ENCODE assay signal across 1 cellular context in the genomic region with DNA sequence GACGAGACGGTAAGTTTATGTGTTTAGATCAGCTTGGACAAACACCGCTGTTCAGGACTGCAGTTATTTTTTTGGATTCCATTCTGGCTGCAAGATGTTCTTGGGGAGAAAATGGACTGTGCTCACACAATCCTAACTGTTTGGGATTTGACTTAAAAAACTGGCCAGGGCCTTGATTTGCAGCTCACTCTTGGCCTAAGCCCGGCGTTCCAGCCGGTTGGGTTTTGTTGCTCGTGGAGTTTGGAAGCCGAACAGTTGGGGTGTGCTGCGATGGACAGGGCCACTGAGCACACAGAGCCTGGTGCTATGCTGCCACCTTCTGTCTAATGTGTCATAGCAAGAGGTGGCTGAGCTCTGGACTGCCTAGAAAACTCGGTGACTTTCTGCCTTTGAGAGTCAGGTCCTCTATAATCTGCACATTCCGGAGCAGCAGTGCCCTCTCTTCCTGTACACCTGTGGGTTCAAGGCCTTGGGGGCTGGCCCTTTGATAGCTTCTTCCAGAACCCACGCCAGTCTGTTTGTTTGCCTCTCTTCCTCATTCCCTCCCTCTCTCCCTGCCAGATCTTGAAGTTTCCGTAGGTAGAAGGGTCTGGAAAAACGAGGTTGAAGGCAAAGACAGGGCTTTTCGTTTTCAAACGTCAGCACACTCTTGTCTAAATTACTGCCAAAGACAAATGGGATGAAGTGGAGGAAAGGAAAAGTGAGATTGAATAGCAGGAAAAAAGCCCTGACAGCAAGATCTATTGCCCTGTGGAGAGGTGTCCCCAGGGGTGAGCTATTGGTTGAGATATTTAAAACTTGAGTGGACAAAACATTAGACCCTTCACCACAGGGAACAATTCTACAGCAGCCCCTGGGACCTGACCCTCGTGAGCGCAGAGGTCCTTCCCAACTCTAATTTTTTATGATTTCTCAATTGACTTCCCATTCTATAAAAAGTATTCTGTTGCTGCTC.
TF ChIP-seq lines count a peak whose summit lies in the region.

No MANE protein-coding gene starts in this region.

TF ChIP-seq in GM23338, 12 proteins besides CTCF, POLR2A, EP300 and RAD21:
- TF ChIP-seq, protein P1, sequence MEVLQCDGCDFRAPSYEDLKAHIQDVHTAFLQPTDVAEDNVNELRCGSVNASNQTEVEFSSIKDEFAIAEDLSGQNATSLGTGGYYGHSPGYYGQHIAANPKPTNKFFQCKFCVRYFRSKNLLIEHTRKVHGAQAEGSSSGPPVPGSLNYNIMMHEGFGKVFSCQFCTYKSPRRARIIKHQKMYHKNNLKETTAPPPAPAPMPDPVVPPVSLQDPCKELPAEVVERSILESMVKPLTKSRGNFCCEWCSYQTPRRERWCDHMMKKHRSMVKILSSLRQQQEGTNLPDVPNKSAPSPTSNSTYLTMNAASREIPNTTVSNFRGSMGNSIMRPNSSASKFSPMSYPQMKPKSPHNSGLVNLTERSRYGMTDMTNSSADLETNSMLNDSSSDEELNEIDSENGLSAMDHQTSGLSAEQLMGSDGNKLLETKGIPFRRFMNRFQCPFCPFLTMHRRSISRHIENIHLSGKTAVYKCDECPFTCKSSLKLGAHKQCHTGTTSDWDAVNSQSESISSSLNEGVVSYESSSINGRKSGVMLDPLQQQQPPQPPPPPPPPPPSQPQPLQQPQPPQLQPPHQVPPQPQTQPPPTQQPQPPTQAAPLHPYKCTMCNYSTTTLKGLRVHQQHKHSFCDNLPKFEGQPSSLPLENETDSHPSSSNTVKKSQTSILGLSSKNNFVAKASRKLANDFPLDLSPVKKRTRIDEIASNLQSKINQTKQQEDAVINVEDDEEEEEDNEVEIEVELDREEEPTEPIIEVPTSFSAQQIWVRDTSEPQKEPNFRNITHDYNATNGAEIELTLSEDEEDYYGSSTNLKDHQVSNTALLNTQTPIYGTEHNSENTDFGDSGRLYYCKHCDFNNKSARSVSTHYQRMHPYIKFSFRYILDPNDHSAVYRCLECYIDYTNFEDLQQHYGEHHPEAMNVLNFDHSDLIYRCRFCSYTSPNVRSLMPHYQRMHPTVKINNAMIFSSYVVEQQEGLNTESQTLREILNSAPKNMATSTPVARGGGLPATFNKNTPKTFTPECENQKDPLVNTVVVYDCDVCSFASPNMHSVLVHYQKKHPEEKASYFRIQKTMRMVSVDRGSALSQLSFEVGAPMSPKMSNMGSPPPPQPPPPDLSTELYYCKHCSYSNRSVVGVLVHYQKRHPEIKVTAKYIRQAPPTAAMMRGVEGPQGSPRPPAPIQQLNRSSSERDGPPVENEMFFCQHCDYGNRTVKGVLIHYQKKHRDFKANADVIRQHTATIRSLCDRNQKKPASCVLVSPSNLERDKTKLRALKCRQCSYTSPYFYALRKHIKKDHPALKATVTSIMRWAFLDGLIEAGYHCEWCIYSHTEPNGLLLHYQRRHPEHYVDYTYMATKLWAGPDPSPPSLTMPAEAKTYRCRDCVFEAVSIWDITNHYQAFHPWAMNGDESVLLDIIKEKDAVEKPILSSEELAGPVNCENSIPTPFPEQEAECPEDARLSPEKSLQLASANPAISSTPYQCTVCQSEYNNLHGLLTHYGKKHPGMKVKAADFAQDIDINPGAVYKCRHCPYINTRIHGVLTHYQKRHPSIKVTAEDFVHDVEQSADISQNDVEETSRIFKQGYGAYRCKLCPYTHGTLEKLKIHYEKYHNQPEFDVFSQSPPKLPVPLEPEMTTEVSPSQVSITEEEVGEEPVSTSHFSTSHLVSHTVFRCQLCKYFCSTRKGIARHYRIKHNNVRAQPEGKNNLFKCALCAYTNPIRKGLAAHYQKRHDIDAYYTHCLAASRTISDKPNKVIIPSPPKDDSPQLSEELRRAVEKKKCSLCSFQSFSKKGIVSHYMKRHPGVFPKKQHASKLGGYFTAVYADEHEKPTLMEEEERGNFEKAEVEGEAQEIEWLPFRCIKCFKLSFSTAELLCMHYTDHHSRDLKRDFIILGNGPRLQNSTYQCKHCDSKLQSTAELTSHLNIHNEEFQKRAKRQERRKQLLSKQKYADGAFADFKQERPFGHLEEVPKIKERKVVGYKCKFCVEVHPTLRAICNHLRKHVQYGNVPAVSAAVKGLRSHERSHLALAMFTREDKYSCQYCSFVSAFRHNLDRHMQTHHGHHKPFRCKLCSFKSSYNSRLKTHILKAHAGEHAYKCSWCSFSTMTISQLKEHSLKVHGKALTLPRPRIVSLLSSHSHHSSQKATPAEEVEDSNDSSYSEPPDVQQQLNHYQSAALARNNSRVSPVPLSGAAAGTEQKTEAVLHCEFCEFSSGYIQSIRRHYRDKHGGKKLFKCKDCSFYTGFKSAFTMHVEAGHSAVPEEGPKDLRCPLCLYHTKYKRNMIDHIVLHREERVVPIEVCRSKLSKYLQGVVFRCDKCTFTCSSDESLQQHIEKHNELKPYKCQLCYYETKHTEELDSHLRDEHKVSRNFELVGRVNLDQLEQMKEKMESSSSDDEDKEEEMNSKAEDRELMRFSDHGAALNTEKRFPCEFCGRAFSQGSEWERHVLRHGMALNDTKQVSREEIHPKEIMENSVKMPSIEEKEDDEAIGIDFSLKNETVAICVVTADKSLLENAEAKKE (CRISPR knock-in tag; IDR thresholded peaks at IDR 0.05), result no peak
- TF ChIP-seq ZNF331 (CRISPR knock-in tag; IDR thresholded peaks at IDR 0.05; ENCODE audit: low read depth) (no peak), JUNB (IDR thresholded peaks at IDR 0.05; ENCODE audit: unreplicated experiment) (no peak), STAT1 (IDR thresholded peaks at IDR 0.05; ENCODE audit: unreplicated experiment) (no peak), NANOG (IDR thresholded peaks at IDR 0.05; ENCODE audit: borderline replicate concordance) (no peak), EZH2phosphoT487 (IDR thresholded peaks at IDR 0.05; ENCODE audit: unreplicated experiment) (no peak), CREB1 (CRISPR knock-in tag; IDR thresholded peaks at IDR 0.05; ENCODE audit: low read depth) (no peak), EZH2 (IDR thresholded peaks at IDR 0.05; ENCODE audit: low read depth, unreplicated experiment) (no peak), ZNF114 (CRISPR knock-in tag; IDR thresholded peaks at IDR 0.05) (no peak), POLR2AphosphoS5 (IDR thresholded peaks at IDR 0.05; ENCODE audit: low read depth) (no peak)
- TF ChIP-seq, protein P2, sequence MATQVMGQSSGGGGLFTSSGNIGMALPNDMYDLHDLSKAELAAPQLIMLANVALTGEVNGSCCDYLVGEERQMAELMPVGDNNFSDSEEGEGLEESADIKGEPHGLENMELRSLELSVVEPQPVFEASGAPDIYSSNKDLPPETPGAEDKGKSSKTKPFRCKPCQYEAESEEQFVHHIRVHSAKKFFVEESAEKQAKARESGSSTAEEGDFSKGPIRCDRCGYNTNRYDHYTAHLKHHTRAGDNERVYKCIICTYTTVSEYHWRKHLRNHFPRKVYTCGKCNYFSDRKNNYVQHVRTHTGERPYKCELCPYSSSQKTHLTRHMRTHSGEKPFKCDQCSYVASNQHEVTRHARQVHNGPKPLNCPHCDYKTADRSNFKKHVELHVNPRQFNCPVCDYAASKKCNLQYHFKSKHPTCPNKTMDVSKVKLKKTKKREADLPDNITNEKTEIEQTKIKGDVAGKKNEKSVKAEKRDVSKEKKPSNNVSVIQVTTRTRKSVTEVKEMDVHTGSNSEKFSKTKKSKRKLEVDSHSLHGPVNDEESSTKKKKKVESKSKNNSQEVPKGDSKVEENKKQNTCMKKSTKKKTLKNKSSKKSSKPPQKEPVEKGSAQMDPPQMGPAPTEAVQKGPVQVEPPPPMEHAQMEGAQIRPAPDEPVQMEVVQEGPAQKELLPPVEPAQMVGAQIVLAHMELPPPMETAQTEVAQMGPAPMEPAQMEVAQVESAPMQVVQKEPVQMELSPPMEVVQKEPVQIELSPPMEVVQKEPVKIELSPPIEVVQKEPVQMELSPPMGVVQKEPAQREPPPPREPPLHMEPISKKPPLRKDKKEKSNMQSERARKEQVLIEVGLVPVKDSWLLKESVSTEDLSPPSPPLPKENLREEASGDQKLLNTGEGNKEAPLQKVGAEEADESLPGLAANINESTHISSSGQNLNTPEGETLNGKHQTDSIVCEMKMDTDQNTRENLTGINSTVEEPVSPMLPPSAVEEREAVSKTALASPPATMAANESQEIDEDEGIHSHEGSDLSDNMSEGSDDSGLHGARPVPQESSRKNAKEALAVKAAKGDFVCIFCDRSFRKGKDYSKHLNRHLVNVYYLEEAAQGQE (IDR thresholded peaks at IDR 0.05; ENCODE audit: unreplicated experiment), result no peak
- TF ChIP-seq, protein P3, sequence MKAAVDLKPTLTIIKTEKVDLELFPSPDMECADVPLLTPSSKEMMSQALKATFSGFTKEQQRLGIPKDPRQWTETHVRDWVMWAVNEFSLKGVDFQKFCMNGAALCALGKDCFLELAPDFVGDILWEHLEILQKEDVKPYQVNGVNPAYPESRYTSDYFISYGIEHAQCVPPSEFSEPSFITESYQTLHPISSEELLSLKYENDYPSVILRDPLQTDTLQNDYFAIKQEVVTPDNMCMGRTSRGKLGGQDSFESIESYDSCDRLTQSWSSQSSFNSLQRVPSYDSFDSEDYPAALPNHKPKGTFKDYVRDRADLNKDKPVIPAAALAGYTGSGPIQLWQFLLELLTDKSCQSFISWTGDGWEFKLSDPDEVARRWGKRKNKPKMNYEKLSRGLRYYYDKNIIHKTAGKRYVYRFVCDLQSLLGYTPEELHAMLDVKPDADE (IDR thresholded peaks at IDR 0.05), result no peak
